In the genomic region with DNA sequence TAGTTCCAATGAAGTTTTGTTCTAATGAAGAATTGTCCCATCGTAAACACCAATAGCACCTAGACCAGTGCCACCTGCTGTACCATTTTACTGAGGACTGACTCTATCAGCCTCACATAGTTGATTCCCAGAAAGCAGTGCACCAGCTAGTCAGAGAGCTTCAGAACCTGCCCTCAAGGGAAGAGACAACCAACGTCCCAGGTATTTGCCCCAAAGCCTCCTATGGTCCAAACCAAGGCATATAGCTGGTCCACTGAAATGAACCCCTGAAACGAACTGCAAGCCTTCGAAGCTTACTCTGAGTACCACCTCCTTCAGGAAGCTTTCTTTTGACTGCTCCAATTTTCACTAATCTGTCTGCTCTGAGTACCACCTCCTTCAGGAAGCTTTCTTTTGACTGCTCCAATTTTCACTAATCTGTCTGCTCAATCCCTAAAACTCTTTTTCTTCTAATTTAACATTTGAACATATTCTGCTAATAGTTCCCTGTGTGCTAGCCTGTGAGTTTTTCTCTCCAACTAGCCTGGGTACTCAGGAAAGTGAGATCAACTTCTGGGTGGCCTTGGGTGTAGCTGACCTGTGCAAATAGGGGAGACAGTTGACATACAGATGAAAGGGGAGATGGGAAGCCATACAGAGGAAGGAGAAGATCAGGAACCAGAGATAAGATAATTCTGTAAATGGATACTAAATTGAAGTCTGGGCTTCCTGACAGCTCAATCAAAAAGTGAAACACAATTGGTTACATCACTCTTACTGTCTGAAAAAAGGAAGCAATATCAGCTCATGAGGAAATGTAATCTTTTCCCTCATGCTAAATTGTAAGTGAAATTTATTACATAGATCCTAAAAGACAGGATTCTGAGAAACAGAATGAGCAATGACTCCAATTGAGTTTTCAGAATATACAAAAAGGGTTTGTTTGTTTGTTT, we compare ENCODE assay signal across 12 cellular contexts. TPM values are rescaled to one million over a fixed set of nuclear protein-coding genes. Genes with fewer than 3 reads are reported as not detected.
DNase-seq lines count a peak whose midpoint lies in the region; ATAC-seq and TF ChIP-seq lines count a peak whose summit lies in the region.
"Had no signal": no experiment of that assay in that cellular context is flagged by ENCODE, and none has a peak within 500 bp of the region (broad histone marks: within the 10 kb centered on the region; RNA-seq: fewer than 3 reads in every experiment).

No MANE protein-coding gene starts in this region.

- peak overlapping the region; percentile 54 for H3K4me2 ChIP-seq in PC-9

- no peak for TF ChIP-seq CTCF in PC-9 (conservative IDR thresholded peaks at IDR 0.05)

- H3K4me3 Mint-ChIP-seq in central memory CD8-positive, alpha-beta T cell = peak overlapping the region; percentile 9

- CTCF ChIA-PET in PC-9 (lab: Charles Lee) = no interaction called here

- ATAC-seq in GM18867 (IDR thresholded peaks at IDR 0.05; ENCODE audit: unreplicated experiment) = peak; percentile 34
- ATAC-seq in central memory CD8-positive, alpha-beta T cell (replicated peaks; ENCODE audit: extremely low read depth, poor library complexity, severe bottlenecking) = no peak
- ATAC-seq in GM18517 (IDR thresholded peaks at IDR 0.05; ENCODE audit: unreplicated experiment) = no peak
- ATAC-seq: Right ventricle myocardium inferior had no signal

- H3K9me2 ChIP-seq in PC-9 (ENCODE audit: insufficient read depth) = no peaks in the 10 kb centered on the region

- H4K20me1 ChIP-seq in PC-9 (ENCODE audit: insufficient read depth) = no peaks in the 10 kb centered on the region

- POLR2A ChIA-PET in PC-9 (lab: Charles Lee; ENCODE audit: unreplicated experiment) = interaction anchor here (0.5 to 0.6 kb wide), 2 partner anchors 290 to 372 kb away, joined by 4 to 6 read pairs; no protein-coding TSS in a partner anchor

- no peaks in the 10 kb centered on the region for H3K79me2 ChIP-seq in PC-9 (ENCODE audit: low read depth)

- H3K27ac ChIP-seq in PC-9 = peak overlapping the region; percentile 73
- H3K27ac ChIP-seq: cardiac muscle cell had no signal

- H3K36me3 ChIP-seq in PC-9 (ENCODE audit: low read depth) = no peaks in the 10 kb centered on the region
- H3K36me3 ChIP-seq: cardiac muscle cell had no signal

- no peak overlapping the region for H2AFZ ChIP-seq in PC-9

- DNase-seq in AML-193 (lab: John Stamatoyannopoulos, UW) (peak; percentile 57 to 69), PC-9 (no peak), GM19238 (ENCODE audit: insufficient read length, low spot score) (no peak), DMS 273 (lab: John Stamatoyannopoulos, UW; ENCODE audit: unreplicated experiment) (no peak), H4 (ENCODE audit: low spot score) (no peak)
- no peak for DNase-seq in central memory CD8-positive, alpha-beta T cell (ENCODE audit: low spot score in 2 of 2)
- DNase-seq: occipital lobe; stimulated activated CD4-positive, alpha-beta T cell treated with anti-CD3 and anti-CD28 coated beads, Interleukin-15, amount 100 ng/mL, for 24 hours had no signal

- no peaks in the 10 kb centered on the region for H3K27me3 Mint-ChIP-seq in central memory CD8-positive, alpha-beta T cell

- H3K9me3 Mint-ChIP-seq in central memory CD8-positive, alpha-beta T cell = no peaks in the 10 kb centered on the region

- no peaks in the 10 kb centered on the region for H3K27me3 ChIP-seq in PC-9 (ENCODE audit: insufficient read depth, low read depth)
- H3K27me3 ChIP-seq: cardiac muscle cell had no signal

- no peaks in the 10 kb centered on the region for H3K9me3 ChIP-seq in PC-9 (ENCODE audit: insufficient read depth, low read depth)

- peaks cover 66% of the 10 kb centered on the region for H3F3A ChIP-seq in PC-9 (ENCODE audit: insufficient read depth, low read depth)

- H3K27ac Mint-ChIP-seq in central memory CD8-positive, alpha-beta T cell (ENCODE audit: low read depth) = peak overlapping the region; percentile 44

- H3K36me3 Mint-ChIP-seq in central memory CD8-positive, alpha-beta T cell (ENCODE audit: insufficient read depth) = peaks cover 7% of the 10 kb centered on the region

- peaks cover 45% of the 10 kb centered on the region for H3K4me1 Mint-ChIP-seq in central memory CD8-positive, alpha-beta T cell

- H3K4me3 ChIP-seq in PC-9 = no peak overlapping the region
- H3K4me3 ChIP-seq: cardiac muscle cell had no signal

- intact Hi-C loops in PC-9 (cut with micrococcal nuclease; ENCODE audit: unreplicated experiment) = no loop called here

- peaks cover 86% of the 10 kb centered on the region for H3K4me1 ChIP-seq in PC-9 (replicated peaks; ENCODE audit: insufficient read depth)

- BruUV-seq in PC-9 (replicated peaks; lab: Mats Ljungman, UMichigan) = no TSS peak

RNA-seq across cellular contexts. Expression of gene EML4, which starts 33.5 kb away (rescaled TPM):
- total RNA-seq in PC-9 (2021) = 52.0 and 64.1 TPM in 2 replicates
- 25.7 and 30.6 TPM in 2 replicates for total RNA-seq in H4 (2014; rRNA removed; shearing (Covaris generic))

Comparison
In these comparisons a context has a peak if more than half of its experiments do, and no peak if none do; other contexts are left out.
1. DNase-seq: peak in AML-193 (2 of 2); none in PC-9 (0 of 2), central memory CD8-positive, alpha-beta T cell (0 of 2), GM19238 (single experiment), DMS 273 (single experiment) and H4 (single experiment).